7 cellular contexts compared by ENCODE assay signal in the genomic region with DNA sequence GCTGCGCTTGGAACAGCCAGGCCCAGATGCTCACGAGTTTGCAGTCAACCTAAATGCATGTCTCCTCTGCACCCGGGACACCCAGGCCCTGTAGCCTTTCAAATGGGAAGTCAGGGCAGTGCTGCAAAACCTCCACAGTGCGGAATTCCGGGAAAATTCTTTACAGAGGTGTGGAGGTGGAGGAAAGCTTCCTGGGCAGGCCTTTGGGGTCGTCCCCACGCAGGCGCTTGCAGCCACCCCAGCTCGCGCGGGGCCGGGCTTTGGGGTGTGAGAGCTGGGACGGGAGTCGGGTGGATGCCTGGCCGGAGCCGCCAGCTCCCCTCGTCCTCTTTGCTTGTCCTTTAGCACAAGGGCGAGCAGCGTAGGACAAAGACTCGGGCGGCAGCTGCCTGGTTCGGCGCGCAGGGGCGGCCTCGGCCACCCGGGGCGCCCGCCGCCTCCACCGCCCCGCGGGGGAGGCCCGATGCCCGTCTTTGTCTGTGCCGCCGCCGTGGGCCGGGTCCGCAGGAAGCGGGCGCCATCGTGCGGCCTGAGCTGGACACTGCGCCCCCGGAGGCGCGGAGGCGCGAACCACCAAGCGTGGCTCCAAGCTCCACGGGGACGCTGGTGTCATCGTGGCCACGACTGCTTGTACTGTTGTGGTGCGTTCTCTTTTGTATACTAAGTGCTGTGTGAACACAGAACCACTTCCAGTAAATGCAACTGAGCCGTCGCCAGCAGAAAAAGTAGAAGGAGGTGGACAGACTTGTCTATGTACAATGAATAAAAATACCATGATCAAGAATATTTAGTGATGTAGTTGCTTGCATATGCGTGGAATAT. TPM values are rescaled to one million over a fixed set of nuclear protein-coding genes. Genes with fewer than 3 reads are reported as not detected.
DNase-seq lines count a peak whose midpoint lies in the region; ATAC-seq, FAIRE-seq and TF ChIP-seq lines count a peak whose summit lies in the region.

No MANE protein-coding gene starts in this region.

- H3K27ac ChIP-seq in K562 (ENCODE audit: extremely low read depth, low read depth, low read length) (no peak overlapping the region), skeletal muscle tissue (ENCODE audit: low read depth, low read length) (no peak overlapping the region)

- no peaks in the 10 kb centered on the region for H3K9me2 ChIP-seq in Loucy (replicated peaks; ENCODE audit: low read depth, low read length)

- H3K27me3 ChIP-seq in H7 (ENCODE audit: control insufficient read depth, insufficient read depth, low read length) (peaks cover 16% of the 10 kb centered on the region), Loucy (ENCODE audit: insufficient read depth, low read length, poor library complexity, severe bottlenecking) (peaks cover 9% of the 10 kb centered on the region), K562 (ENCODE audit: control insufficient read depth in 2 of 2, insufficient read depth in 2 of 2, low read length in 2 of 2) (peaks cover 14 to 37% of the 10 kb centered on the region in 2 experiments; a peak in 4 of 5 replicates), skeletal muscle tissue (ENCODE audit: control insufficient read depth in 3 of 3, insufficient read depth in 3 of 3, low read length in 3 of 3) (peaks cover 10 to 26% (median 16%) of the 10 kb centered on the region in 3 donors)

- peak overlapping the region; percentile 53 for H3K4me3 ChIP-seq in H7 (ENCODE audit: insufficient read depth, low read depth, low read length)
- peak overlapping the region; percentile 59 for H3K4me3 ChIP-seq in Loucy (ENCODE audit: low read length, poor library complexity, severe bottlenecking)
- H3K4me3 ChIP-seq in K562 = peak overlapping the region; percentile 19; the same call in 1 of the 2 replicates
- H3K4me3 ChIP-seq in iPS-18c (ENCODE audit: insufficient read depth, low read depth, low read length) = peak overlapping the region; percentile 65
- peak overlapping the region in 2 of 3 donors; percentile 45 to 56 for H3K4me3 ChIP-seq in skeletal muscle tissue (ENCODE audit: low read length in 3 of 3)

- H3K9ac ChIP-seq in Loucy (ENCODE audit: low read depth, low read length, poor library complexity, severe bottlenecking) = peak overlapping the region; percentile 32
- H3K9ac ChIP-seq in K562 (ENCODE audit: insufficient read depth in 1 of 2, low read depth in 2 of 2, low read length in 2 of 2) = no peak overlapping the region
- no peak overlapping the region for H3K9ac ChIP-seq in skeletal muscle tissue (ENCODE audit: low read depth in 1 of 3, low read length in 3 of 3)

- no peaks in the 10 kb centered on the region for H3K79me2 ChIP-seq in Loucy (ENCODE audit: insufficient read depth, low read length)
- H3K79me2 ChIP-seq in K562 (ENCODE audit: control insufficient read depth, insufficient read depth, low read length) = no peaks in the 10 kb centered on the region

- intact Hi-C loops in K562 (cut with micrococcal nuclease) = loop anchor here (10.0 kb wide), 1 partner anchor 1557 kb away; no protein-coding TSS in a partner anchor

- peak; percentile 98 for ATAC-seq in K562

- BruUV-seq in K562 (replicated peaks; lab: Mats Ljungman, UMichigan) = no TSS peak

- 4% methylated on average over 46 of the region's 59 CpGs for WGBS in K562 (ENCODE audit: insufficient coverage, low coverage, missing lambda C conversion rate)

- in situ Hi-C loops in K562 (cut with MboI) = no loop called here

- H3K27ac Mint-ChIP-seq in T-helper 2 cell treated with Interferon-gamma antibody and Interleukin-4, amounts not matched to agents 5 μg/mL and 100 μg/mL, for 36 hours = no peak overlapping the region

- FAIRE-seq in K562 (lab: Jason Lieb, UNC) = peak; percentile 74

- H2AFZ ChIP-seq in Loucy (ENCODE audit: low read length) (peak overlapping the region; percentile 88), K562 (ENCODE audit: low read depth, low read length) (peak overlapping the region; percentile 62; the same call in 1 of the 2 replicates)

- no peak for TF ChIP-seq EP300 in K562 (IDR thresholded peaks at IDR 0.05; ENCODE audit: low read length)

- H3K9me3 ChIP-seq in Loucy (ENCODE audit: insufficient read depth, low read depth, low read length) = no peaks in the 10 kb centered on the region
- no peaks in the 10 kb centered on the region for H3K9me3 ChIP-seq in K562 (replicated peaks; ENCODE audit: control insufficient read depth, insufficient read depth, low read depth, low read length)
- no peaks in the 10 kb centered on the region for H3K9me3 ChIP-seq in iPS-18c (ENCODE audit: control insufficient read depth, insufficient read depth, low read length)
- H3K9me3 ChIP-seq in skeletal muscle tissue (ENCODE audit: control insufficient read depth in 3 of 3, low read length in 3 of 3) = no peaks in the 10 kb centered on the region

- H3K9me3 Mint-ChIP-seq in T-helper 2 cell treated with Interferon-gamma antibody and Interleukin-4, amounts not matched to agents 5 μg/mL and 100 μg/mL, for 36 hours = no peaks in the 10 kb centered on the region

- H3K27me3 Mint-ChIP-seq in T-helper 2 cell treated with Interferon-gamma antibody and Interleukin-4, amounts not matched to agents 5 μg/mL and 100 μg/mL, for 36 hours (ENCODE audit: low read depth) = peaks cover 43% of the 10 kb centered on the region

- TF ChIP-seq POLR2A in K562 (conservative IDR thresholded peaks at IDR 0.05) = no peak

- POLR2A ChIA-PET in K562 (lab: Yijun Ruan, JAX) = interaction anchor here (0.6 to 0.9 kb wide), 4 partner anchors 9 to 472 kb away, joined by 3 to 4 read pairs (median 3); no protein-coding TSS in a partner anchor

- H3K36me3 Mint-ChIP-seq in T-helper 2 cell treated with Interferon-gamma antibody and Interleukin-4, amounts not matched to agents 5 μg/mL and 100 μg/mL, for 36 hours (ENCODE audit: low read depth) = no peaks in the 10 kb centered on the region

- DNase-seq in GM10266 (ENCODE audit: extremely low spot score) (peak; percentile 88), H7 (peak; percentile 93), K562 (ENCODE audit: extremely low read depth in 1 of 4, low spot score in 3 of 4) (peak; percentile 65 to 87 (median 84))
- peak; percentile 64 for DNase-seq in T-helper 2 cell treated with Interferon-gamma antibody and Interleukin-4, amounts not matched to agents 5 μg/mL and 100 μg/mL, for 36 hours (ENCODE audit: low spot score)

- CTCF ChIA-PET in K562 (lab: Yijun Ruan, JAX; ENCODE audit: low intra/inter-chr PET ratio) = no interaction called here

- no peaks in the 10 kb centered on the region for H3K4me1 Mint-ChIP-seq in T-helper 2 cell treated with Interferon-gamma antibody and Interleukin-4, amounts not matched to agents 5 μg/mL and 100 μg/mL, for 36 hours (ENCODE audit: low read depth)

- no peak overlapping the region for H3K4me3 Mint-ChIP-seq in T-helper 2 cell treated with Interferon-gamma antibody and Interleukin-4, amounts not matched to agents 5 μg/mL and 100 μg/mL, for 36 hours

- H3F3A ChIP-seq in Loucy (ENCODE audit: low read depth) = no peaks in the 10 kb centered on the region

- TF ChIP-seq CTCF in GM10266 (IDR thresholded peaks at IDR 0.05; ENCODE audit: control insufficient read depth, insufficient read depth, low read depth, missing control alignments) (peak; percentile 99), Loucy (conservative IDR thresholded peaks at IDR 0.05; ENCODE audit: low read length) (peak; percentile 77), K562 (IDR thresholded peaks at IDR 0.05 in 2 of 3, conservative IDR thresholded peaks at IDR 0.05 in 1 of 3; ENCODE audit: insufficient read depth in 2 of 3, low read depth in 1 of 3, low read length in 3 of 3) (peak; percentile 86 to 97 (median 87))

- H3K4me2 ChIP-seq in Loucy (ENCODE audit: low read depth, low read length, poor library complexity, severe bottlenecking) (peak overlapping the region; percentile 72), K562 (ENCODE audit: insufficient read depth, low read length) (peak overlapping the region; percentile 41; the same call in 1 of the 2 replicates)

- no peaks in the 10 kb centered on the region for H3K9me1 ChIP-seq in K562 (ENCODE audit: control insufficient read depth, insufficient read depth, low read length)

- H3K4me1 ChIP-seq in Loucy (ENCODE audit: insufficient read depth, low read length, poor library complexity, severe bottlenecking) (peaks cover 7% of the 10 kb centered on the region), K562 (replicated peaks in 1 of 2; ENCODE audit: control insufficient read depth in 2 of 2, insufficient read depth in 2 of 2, low read length in 2 of 2) (peaks cover 0 to 7% of the 10 kb centered on the region in 2 experiments; a peak in 2 of 5 replicates), skeletal muscle tissue (ENCODE audit: control insufficient read depth in 3 of 3, insufficient read depth in 3 of 3, low read length in 3 of 3) (peaks cover 2 to 4% (median 3%) of the 10 kb centered on the region in 3 donors)

- TF ChIP-seq RAD21 in K562 (CRISPR knock-in tag; conservative IDR thresholded peaks at IDR 0.05 in 1 of 2, IDR thresholded peaks at IDR 0.05 in 1 of 2) = peak; percentile 85 to 87

- no peaks in the 10 kb centered on the region for H3K36me3 ChIP-seq in H7 (replicated peaks; ENCODE audit: control insufficient read depth, insufficient read depth, low read length)
- no peaks in the 10 kb centered on the region for H3K36me3 ChIP-seq in Loucy (ENCODE audit: insufficient read depth, low read length)
- H3K36me3 ChIP-seq in K562 (ENCODE audit: control insufficient read depth, insufficient read depth, low read length) = no peaks in the 10 kb centered on the region
- no peaks in the 10 kb centered on the region for H3K36me3 ChIP-seq in skeletal muscle tissue (ENCODE audit: control insufficient read depth in 3 of 3, insufficient read depth in 3 of 3, low read length in 3 of 3)

- H4K20me1 ChIP-seq in Loucy (ENCODE audit: insufficient read depth, low read length, poor library complexity, severe bottlenecking) (no peaks in the 10 kb centered on the region), K562 (replicated peaks; ENCODE audit: control insufficient read depth, insufficient read depth, low read length) (no peaks in the 10 kb centered on the region)

RNA-seq across cellular contexts. Expression of a gene that starts 28.2 kb away (rescaled TPM):
- total RNA-seq in H7 (2014; rRNA removed; shearing (Covaris generic)) = 30.5 and 34.9 TPM in 2 replicates
- total RNA-seq in K562 (2011; cell fraction: chromatin; rRNA removed; ENCODE audit: low replicate concordance) = not detected in 2 replicates
- 0.13 TPM in 1 of 2 replicates, not detected in the other for total RNA-seq in K562 (2011; cell fraction: nucleolus; rRNA removed)
- not detected in 2 replicates for total RNA-seq in K562 (2011; cell fraction: nucleoplasm; rRNA removed)
- total RNA-seq in K562 (2014; rRNA removed) (not detected in 2 replicates), K562 (2014; rRNA removed; fragmentation: Illumina TruSeq; extraction: Trizol) (not detected in 2 replicates), K562 (2015; rRNA removed; fragmentation: Illumina TruSeq; extraction: Trizol) (not detected in 2 replicates), K562 (2021) (0.07 and 0.13 TPM in 2 replicates), skeletal muscle tissue (4.2 TPM)
- polyA plus RNA-seq in K562 (2011; rRNA removed) (not detected in 2 replicates), K562 (2014; fragmentation: Illumina TruSeq; extraction: Trizol) (0.19 TPM in 1 of 2 replicates, not detected in the other), K562 (2014; fragmentation: Nextera tagmentation; extraction: Ambion mirVana) (not detected), K562 (2014; rRNA removed) (not detected in 2 replicates)
- not detected in 2 replicates for polyA plus RNA-seq in K562 (2011; cell fraction: cytosol; rRNA removed)
- polyA plus RNA-seq in K562 (2011; cell fraction: nucleus; rRNA removed) = 0.03 TPM in 1 of 2 replicates, not detected in the other
- 0.01 and 0.03 TPM in 2 replicates for polyA plus RNA-seq in K562 (2012)
- polyA minus RNA-seq in K562 (2011; rRNA and poly(A)+ RNA removed) = not detected in 2 replicates
- not detected in 2 replicates for polyA minus RNA-seq in K562 (2011; cell fraction: cytosol; rRNA and poly(A)+ RNA removed)
- polyA minus RNA-seq in K562 (2011; cell fraction: nucleus; rRNA and poly(A)+ RNA removed) = 0.11 TPM in 1 of 2 replicates, not detected in the other
